8 cellular contexts compared by ENCODE assay signal in genomic region chr11:76207642-76208378, GRCh38. TPM values are rescaled to one million over a fixed set of nuclear protein-coding genes. Genes with fewer than 3 reads are reported as not detected.
DNase-seq lines count a peak whose midpoint lies in the region; ATAC-seq and TF ChIP-seq lines count a peak whose summit lies in the region.

No MANE protein-coding gene starts in this region.

- H3K27ac ChIP-seq in HEK293 (ENCODE audit: extremely low read depth, low read depth, low read length) (no peak overlapping the region; the same call in 1 of the 2 replicates), brain microvascular endothelial cell (no peak overlapping the region), iPS-20b (ENCODE audit: low read length) (no peak overlapping the region), skeletal muscle tissue (ENCODE audit: low read depth, low read length) (peak overlapping the region; percentile 70)

- peaks cover 0 to 6% of the 10 kb centered on the region in 2 experiments; a peak in 1 of 3 replicates for H3K36me3 ChIP-seq in HEK293 (ENCODE audit: control insufficient read depth in 2 of 2, insufficient read depth in 1 of 2, low read length in 2 of 2)
- H3K36me3 ChIP-seq in brain microvascular endothelial cell (replicated peaks): no peaks in the 10 kb centered on the region
- H3K36me3 ChIP-seq in iPS-20b (ENCODE audit: insufficient read depth, low read depth, low read length): no peaks in the 10 kb centered on the region
- peaks cover 0 to 12% (median 4%) of the 10 kb centered on the region in 3 donors for H3K36me3 ChIP-seq in skeletal muscle tissue (ENCODE audit: control insufficient read depth in 3 of 3, insufficient read depth in 3 of 3, low read length in 3 of 3)

- no peaks in the 10 kb centered on the region for H3K9me3 ChIP-seq in HEK293 (ENCODE audit: control insufficient read depth, insufficient read depth, low read depth, low read length)
- no peaks in the 10 kb centered on the region for H3K9me3 ChIP-seq in iPS-20b (ENCODE audit: insufficient read depth, low read depth, low read length)
- H3K9me3 ChIP-seq in skeletal muscle tissue (ENCODE audit: control insufficient read depth in 3 of 3, low read length in 3 of 3): no peaks in the 10 kb centered on the region

- H3K9ac ChIP-seq in iPS-20b (ENCODE audit: low read depth, low read length) (no peak overlapping the region), skeletal muscle tissue (ENCODE audit: low read depth in 1 of 3, low read length in 3 of 3) (peak overlapping the region; percentile 75 to 91 (median 85))

- CTCF ChIA-PET in HEK293 (lab: Yijun Ruan, JAX): interaction anchor here (0.7 to 3.7 kb wide), 44 partner anchors 9 to 555 kb away, joined by 3 to 68 read pairs (median 4); partner anchors contain the start of gene GVQW3

- H3K27me3 ChIP-seq in brain microvascular endothelial cell (replicated peaks): peaks cover 60% of the 10 kb centered on the region
- peaks cover 100% of the 10 kb centered on the region for H3K27me3 ChIP-seq in iPS-20b (ENCODE audit: insufficient read depth, low read length)
- peaks cover 0 to 3% (median 2%) of the 10 kb centered on the region in 3 donors for H3K27me3 ChIP-seq in skeletal muscle tissue (ENCODE audit: control insufficient read depth in 3 of 3, insufficient read depth in 3 of 3, low read length in 3 of 3)

- DNase-seq in D341Med (ENCODE audit: low spot score): peak; percentile 94
- DNase-seq in NCI-H2107 treated with DMSO at 0.1 percent for 48 hours (lab: John Stamatoyannopoulos, UW; ENCODE audit: unreplicated experiment): peak; percentile 72
- peak; percentile 83 for DNase-seq in UCSD-AML1 (lab: John Stamatoyannopoulos, UW; ENCODE audit: unreplicated experiment)
- peak; percentile 33 for DNase-seq in brain microvascular endothelial cell

- H3K4me3 ChIP-seq in HEK293 (ENCODE audit: low read depth, low read length) (peak overlapping the region; percentile 46), brain microvascular endothelial cell (ENCODE audit: low read depth, low read length) (peak overlapping the region; percentile 46), iPS-20b (ENCODE audit: low read length) (peak overlapping the region; percentile 59), skeletal muscle tissue (ENCODE audit: low read length in 3 of 3) (peak overlapping the region; percentile 82 to 85 (median 85))

- ATAC-seq in HG02571 (IDR thresholded peaks at IDR 0.05; ENCODE audit: unreplicated experiment): no peak

- TF ChIP-seq CTCF in HEK293 (tag by site-specific recombination; IDR thresholded peaks at IDR 0.05) (peak; percentile 80), brain microvascular endothelial cell (IDR thresholded peaks at IDR 0.05; ENCODE audit: low read depth, low read length, missing control alignments) (peak; percentile 73)

- in situ Hi-C loops in brain microvascular endothelial cell (cut with HindIII; ENCODE audit: low pct_ligation_motif_present, low sequenced_read_pairs): no loop called here

- H3K4me1 ChIP-seq in HEK293 (ENCODE audit: control insufficient read depth, insufficient read depth, low read length) (no peaks in the 10 kb centered on the region; the same call in 1 of the 2 replicates), iPS-20b (ENCODE audit: insufficient read depth, low read length) (peaks cover 7% of the 10 kb centered on the region; the same call in 1 of the 2 replicates), skeletal muscle tissue (ENCODE audit: control insufficient read depth in 3 of 3, insufficient read depth in 3 of 3, low read length in 3 of 3) (peaks cover 24 to 35% (median 31%) of the 10 kb centered on the region in 3 donors)

- POLR2A ChIA-PET in HEK293 (lab: Yijun Ruan, JAX): interaction anchor here (0.8 to 1.8 kb wide), 4 partner anchors 28 to 393 kb away, joined by 3 to 9 read pairs (median 6); partner anchors contain the start of gene UVRAG

TF ChIP-seq in HEK293, 187 proteins besides CTCF, POLR2A, EP300 and RAD21 (continues in another document):
- TF ChIP-seq ZNF248 (tag by site-specific recombination; IDR thresholded peaks at IDR 0.05) (no peak), KLF16 (tag by site-specific recombination; IDR thresholded peaks at IDR 0.05) (peak; percentile 53; the same call in 1 of the 2 replicates), ZBTB7A (tag by site-specific recombination; IDR thresholded peaks at IDR 0.05; ENCODE audit: low read depth) (no peak), ZNF391 (tag by site-specific recombination; IDR thresholded peaks at IDR 0.05; ENCODE audit: borderline replicate concordance, low read depth) (no peak), ZNF404 (tag by site-specific recombination; IDR thresholded peaks at IDR 0.05) (no peak), ZNF335 (tag by site-specific recombination; conservative IDR thresholded peaks at IDR 0.05) (peak; percentile 74), KLF17 (tag by site-specific recombination; IDR thresholded peaks at IDR 0.05) (peak; percentile 74), ZNF561 (tag by site-specific recombination; IDR thresholded peaks at IDR 0.05; ENCODE audit: borderline replicate concordance) (peak; percentile 38; the same call in 1 of the 2 replicates), WT1 (tag by site-specific recombination; IDR thresholded peaks at IDR 0.05) (0 out of 2 replicates have a peak, but pooled peaks have one; percentile 11), ZNF362 (tag by site-specific recombination; IDR thresholded peaks at IDR 0.05) (peak; percentile 64; the same call in 1 of the 2 replicates), ZBTB20 (tag by site-specific recombination; IDR thresholded peaks at IDR 0.05) (peak; percentile 47; the same call in 1 of the 2 replicates), SP7 (tag by site-specific recombination; IDR thresholded peaks at IDR 0.05) (peak; percentile 35; the same call in 1 of the 2 replicates), ZNF660 (tag by site-specific recombination; IDR thresholded peaks at IDR 0.05) (peak; percentile 81; the same call in 1 of the 2 replicates), ZNF654 (tag by site-specific recombination; IDR thresholded peaks at IDR 0.05; ENCODE audit: low read depth) (peak; percentile 44), BCL11A (tag by site-specific recombination; IDR thresholded peaks at IDR 0.05; ENCODE audit: low read depth) (no peak), ZBTB21 (tag by site-specific recombination; IDR thresholded peaks at IDR 0.05) (no peak), ZXDB (tag by site-specific recombination; IDR thresholded peaks at IDR 0.05) (0 out of 2 replicates have a peak, but pooled peaks have one; percentile 13), IKZF3 (tag by site-specific recombination; IDR thresholded peaks at IDR 0.05) (peak; percentile 63), KLF8 (tag by site-specific recombination; IDR thresholded peaks at IDR 0.05) (peak; percentile 55; the same call in 1 of the 2 replicates), ZSCAN30 (tag by site-specific recombination; IDR thresholded peaks at IDR 0.05) (peak; percentile 81), ZNF768 (tag by site-specific recombination; IDR thresholded peaks at IDR 0.05) (no peak), KLF9 (tag by site-specific recombination; IDR thresholded peaks at IDR 0.05; ENCODE audit: low read depth) (peak; percentile 39; the same call in 1 of the 2 replicates), ZNF692 (tag by site-specific recombination; IDR thresholded peaks at IDR 0.05) (peak; percentile 37; the same call in 1 of the 2 replicates), ZFP69B (tag by site-specific recombination; IDR thresholded peaks at IDR 0.05) (0 out of 2 replicates have a peak, but pooled peaks have one; percentile 12), ZNF629 (tag by site-specific recombination; IDR thresholded peaks at IDR 0.05) (peak; percentile 30; the same call in 1 of the 2 replicates)

RNA-seq across cellular contexts. Expression of gene WNT11, which starts 1.5 kb away (rescaled TPM):
- total RNA-seq in skeletal muscle tissue: 18.3 TPM

Comparison
In these comparisons a context has a peak if more than half of its experiments do, and no peak if none do; other contexts are left out.
1. DNase-seq: peak in every context shown above with its lines; median percentile 94 in D341Med; 83 in UCSD-AML1; 72 in NCI-H2107 treated with DMSO at 0.1 percent for 48 hours; 33 in brain microvascular endothelial cell.